ENCODE assay signal across 10 cellular contexts in genomic region chr15:41935566-41936020, GRCh38. TPM values are rescaled to one million over a fixed set of nuclear protein-coding genes. Genes with fewer than 3 reads are reported as not detected.
DNase-seq lines count a peak whose midpoint lies in the region; ATAC-seq and TF ChIP-seq lines count a peak whose summit lies in the region.
"Had no signal": no experiment of that assay in that cellular context is flagged by ENCODE, and none has a peak within 500 bp of the region (broad histone marks: within the 10 kb centered on the region; RNA-seq: fewer than 3 reads in every experiment).

No MANE protein-coding gene starts in this region.

- H3K27me3 ChIP-seq in psoas muscle (ENCODE audit: insufficient read depth in 3 of 3, low read length in 2 of 3), result no peaks in the 10 kb centered on the region
- no peaks in the 10 kb centered on the region for H3K27me3 ChIP-seq in colonic mucosa
- H3K27me3 ChIP-seq: testis had no signal

- ATAC-seq in HG02759 (IDR thresholded peaks at IDR 0.05; ENCODE audit: unreplicated experiment) (peak; percentile 51), psoas muscle (no peak), HG02678 (IDR thresholded peaks at IDR 0.05; ENCODE audit: unreplicated experiment) (no peak)

- H3K36me3 ChIP-seq in psoas muscle (ENCODE audit: insufficient read depth in 1 of 2, low read depth in 1 of 2), result no peaks in the 10 kb centered on the region
- H3K36me3 ChIP-seq in colonic mucosa, result no peaks in the 10 kb centered on the region

- H3K9me3 ChIP-seq in psoas muscle (no peaks in the 10 kb centered on the region), colonic mucosa (no peaks in the 10 kb centered on the region)
- H3K9me3 ChIP-seq: testis had no signal

- peaks cover 27% of the 10 kb centered on the region for H3K4me1 ChIP-seq in psoas muscle
- H3K4me1 ChIP-seq in colonic mucosa, result peaks cover 10% of the 10 kb centered on the region
- H3K4me1 ChIP-seq: testis had no signal

- no peaks in the 10 kb centered on the region for H3K27me3 Mint-ChIP-seq in activated naive CD8-positive, alpha-beta T cell

- H3K4me1 Mint-ChIP-seq in activated naive CD8-positive, alpha-beta T cell (ENCODE audit: low read depth), result peaks cover 61% of the 10 kb centered on the region

- no peak overlapping the region for H3K9ac ChIP-seq in colonic mucosa (ENCODE audit: low read depth in 2 of 2, low read length in 2 of 2)

- peak overlapping the region; percentile 68 for H3K4me3 Mint-ChIP-seq in activated naive CD8-positive, alpha-beta T cell

- H3K27ac ChIP-seq in psoas muscle (peak overlapping the region; percentile 60), colonic mucosa (no peak overlapping the region)

- no peak for TF ChIP-seq CTCF in GM12865 (IDR thresholded peaks at IDR 0.05; ENCODE audit: insufficient read depth, low read depth, low read length, missing control alignments)
- TF ChIP-seq CTCF in psoas muscle (IDR thresholded peaks at IDR 0.05), result no peak
- no peak for TF ChIP-seq CTCF in colonic mucosa (IDR thresholded peaks at IDR 0.05)

- 71 to 80% (median 72%) methylated on average over 5 of the region's 5 CpGs for WGBS in psoas muscle, 3 donors

- intact Hi-C loops in psoas muscle (cut with DNase I) (no loop called here), colonic mucosa (cut with DNase I) (no loop called here)

- peaks cover 4% of the 10 kb centered on the region for H3K9me3 Mint-ChIP-seq in activated naive CD8-positive, alpha-beta T cell (ENCODE audit: low read depth)

- peak overlapping the region; percentile 99 for H3K27ac Mint-ChIP-seq in activated naive CD8-positive, alpha-beta T cell

- peaks cover 9% of the 10 kb centered on the region for H3K36me3 Mint-ChIP-seq in activated naive CD8-positive, alpha-beta T cell

- DNase-seq in GM12865 (ENCODE audit: low read depth), result peak; percentile 73
- DNase-seq in psoas muscle, result no peak
- no peak for DNase-seq in NK-92 (lab: John Stamatoyannopoulos, UW; ENCODE audit: unreplicated experiment)
- no peak for DNase-seq in colonic mucosa
- DNase-seq in GM19240 (ENCODE audit: insufficient read length, low spot score), result no peak
- DNase-seq: NCI-H2081 treated with DMSO at 0.1 percent for 48 hours, testis had no signal

- H3K4me3 ChIP-seq in GM12865 (ENCODE audit: low read depth, low read length) (no peak overlapping the region), psoas muscle (no peak overlapping the region), colonic mucosa (no peak overlapping the region)
- H3K4me3 ChIP-seq: testis had no signal

RNA-seq across cellular contexts. Expression of gene EHD4, which starts 36.8 kb away (rescaled TPM):
- total RNA-seq in psoas muscle (1 to 10 TPM; 5.3 to 9.6 (median 6.3) TPM), colonic mucosa (10 to 100 TPM; 30.3 to 40.0 TPM)
- polyA plus RNA-seq in psoas muscle, result 1 to 10 TPM; 1.7 to 4.8 (median 2.2) TPM

RNA-seq across cellular contexts. Expression of gene SPTBN5, which starts 41.7 kb away (rescaled TPM):
- total RNA-seq in psoas muscle (under 1 TPM; 0.15 to 0.47 (median 0.29) TPM), colonic mucosa (1 to 10 TPM in 1 of 2 donors, under 1 TPM in 1; 0.72 to 2.3 TPM)
- under 1 TPM; 0.10 to 0.29 (median 0.13) TPM for polyA plus RNA-seq in psoas muscle
